In genomic region chr1:165877411-165877810, GRCh38 we compare ENCODE assay signal across 2 cellular contexts.
TF ChIP-seq lines count a peak whose summit lies in the region.

No MANE protein-coding gene starts in this region.

TF ChIP-seq in HEK293, 187 proteins besides CTCF, POLR2A, EP300 and RAD21 (continued from another document):
- TF ChIP-seq MEIS1 (CRISPR knock-in tag; IDR thresholded peaks at IDR 0.05; ENCODE audit: borderline replicate concordance) (no peak), SETDB1 (IDR thresholded peaks at IDR 0.05; ENCODE audit: insufficient read length, low read length) (peak; percentile 27), ZNF830 (tag by site-specific recombination; IDR thresholded peaks at IDR 0.05; ENCODE audit: low read depth) (no peak)

TF ChIP-seq in GM12878, 131 proteins besides CTCF, POLR2A, EP300 and RAD21 (continued from another document):
- TF ChIP-seq NRF1 (conservative IDR thresholded peaks at IDR 0.05; ENCODE audit: low read depth, low read length) = no peak
- no peak for TF ChIP-seq GATAD2B (conservative IDR thresholded peaks at IDR 0.05; ENCODE audit: low read depth)
- no peak for TF ChIP-seq EGR1 (IDR thresholded peaks at IDR 0.05; ENCODE audit: borderline replicate concordance in 1 of 2, low read depth in 2 of 2, low read length in 2 of 2)
- TF ChIP-seq USF1 (IDR thresholded peaks at IDR 0.05; ENCODE audit: borderline replicate concordance, extremely low read length, insufficient read depth, low read depth, low read length) = no peak
- no peak for TF ChIP-seq JUND (IDR thresholded peaks at IDR 0.05; ENCODE audit: low read depth, low read length)
- no peak for TF ChIP-seq CBFB (IDR thresholded peaks at IDR 0.05; ENCODE audit: low read depth)
- TF ChIP-seq IKZF1 (conservative IDR thresholded peaks at IDR 0.05) = no peak
- TF ChIP-seq POU2F2 (IDR thresholded peaks at IDR 0.05; ENCODE audit: borderline replicate concordance, low read depth, low read length) = no peak
- no peak for TF ChIP-seq CBX3 (IDR thresholded peaks at IDR 0.05; ENCODE audit: borderline replicate concordance, low read depth)
- no peak for TF ChIP-seq KLF5 (IDR thresholded peaks at IDR 0.05; ENCODE audit: partially characterized antibody)
- TF ChIP-seq ATF2 (IDR thresholded peaks at IDR 0.05; ENCODE audit: low read length) = no peak
- no peak for TF ChIP-seq ZNF687 (IDR thresholded peaks at IDR 0.05)
- no peak for TF ChIP-seq CHD2 (IDR thresholded peaks at IDR 0.05; ENCODE audit: borderline replicate concordance, low read depth, low read length)
- no peak for TF ChIP-seq CREB1 (IDR thresholded peaks at IDR 0.05; ENCODE audit: low read depth)
